ENCODE assay signal across 8 cellular contexts in the genomic region with DNA sequence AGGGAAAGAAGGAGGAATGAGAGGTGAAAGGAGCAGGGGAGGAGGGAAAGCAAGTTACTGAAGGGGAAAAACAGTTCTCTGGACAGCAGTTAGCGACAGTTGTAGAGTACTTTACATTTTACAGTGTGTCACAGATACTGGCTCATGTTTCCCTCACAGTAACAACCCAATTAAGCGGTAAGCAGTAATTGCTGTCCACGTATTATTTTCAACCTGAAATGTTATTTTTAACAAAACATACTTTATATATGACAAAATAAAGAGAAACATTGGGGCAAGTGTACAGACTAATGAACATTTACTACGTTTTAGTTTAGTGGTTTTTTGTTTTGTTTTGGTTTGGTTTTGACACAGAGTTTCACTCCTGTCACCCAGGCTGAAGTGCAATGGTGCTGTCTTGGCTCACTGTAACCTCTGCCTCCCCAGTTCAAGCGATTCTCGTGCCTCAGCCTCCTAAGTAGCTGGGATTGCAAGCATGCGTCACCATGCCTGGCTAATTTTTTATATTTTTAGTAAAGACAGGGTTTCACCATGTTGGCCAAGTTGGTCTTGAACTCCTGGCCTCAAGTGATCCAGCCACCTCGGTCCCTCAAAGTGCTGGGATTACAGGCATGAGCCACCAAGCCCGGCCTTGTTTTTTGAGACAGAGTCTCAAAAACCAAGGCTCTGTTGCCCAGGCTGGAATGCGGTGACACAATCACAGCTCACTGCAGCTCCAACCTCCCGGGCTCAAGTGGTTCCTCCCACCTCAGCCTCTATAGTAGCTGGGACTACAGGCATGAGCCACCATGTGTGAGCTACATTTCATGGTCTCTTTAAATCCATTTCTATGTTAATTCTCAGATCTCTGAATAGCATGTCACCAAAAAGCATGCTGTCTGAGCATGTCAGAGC. TPM values are rescaled to one million over a fixed set of nuclear protein-coding genes. Genes with fewer than 3 reads are reported as not detected.
A peak's percentile ranks its signal among the peaks of the same experiment; 100 is the strongest.
DNase-seq lines count a peak whose midpoint lies in the region; ATAC-seq and TF ChIP-seq lines count a peak whose summit lies in the region.

No MANE protein-coding gene starts in this region.

- ATAC-seq in HG02571 (IDR thresholded peaks at IDR 0.05; ENCODE audit: unreplicated experiment), result peak; percentile 46
- ATAC-seq in left lobe of liver, result no peak

- DNase-seq in RPMI7951 (ENCODE audit: low read depth) (peak; percentile 43), fibroblast of villous mesenchyme (ENCODE audit: low read depth) (no peak), left lobe of liver (ENCODE audit: low spot score) (no peak), inferior parietal cortex (ENCODE audit: extremely low spot score) (no peak)
- no peak for DNase-seq in activated effector memory CD4-positive, alpha-beta T cell treated with anti-CD3 and anti-CD28 coated beads, Interleukin-2, amount 50 U/mL, for 16 hours
- no peak for DNase-seq in stimulated activated CD4-positive, alpha-beta T cell treated with anti-CD3 and anti-CD28 coated beads, Interleukin-2, amount 100 ng/mL, for 24 hours

- peak overlapping the region; percentile 40 for H3K4me3 ChIP-seq in GM12875 (ENCODE audit: low read depth, low read length)
- H3K4me3 ChIP-seq in fibroblast of villous mesenchyme (ENCODE audit: low read depth, low read length), result peak overlapping the region; percentile 42

- TF ChIP-seq CTCF in GM12875 (IDR thresholded peaks at IDR 0.05; ENCODE audit: borderline replicate concordance, insufficient read depth, low read depth, low read length), result no peak
- TF ChIP-seq CTCF in fibroblast of villous mesenchyme (IDR thresholded peaks at IDR 0.05; ENCODE audit: insufficient read depth, low read depth, low read length), result no peak

RNA-seq across cellular contexts. Expression of a gene that starts 22.6 kb away (rescaled TPM):
- 4.8 and 6.5 TPM in 2 replicates for total RNA-seq in RPMI7951 (2014; rRNA removed; shearing (Covaris generic))
- total RNA-seq in fibroblast of villous mesenchyme (15.1 and 35.4 TPM in 2 replicates), left lobe of liver (19.3 TPM)

RNA-seq across cellular contexts. Expression of a gene that starts 40.6 kb away (rescaled TPM):
- total RNA-seq in RPMI7951 (2014; rRNA removed; shearing (Covaris generic)), result 10.6 and 13.5 TPM in 2 replicates
- total RNA-seq in fibroblast of villous mesenchyme (13.2 and 14.7 TPM in 2 replicates), left lobe of liver (3.0 TPM)

RNA-seq across cellular contexts. Expression of a gene that starts 59.7 kb away (rescaled TPM):
- 18.9 and 22.3 TPM in 2 replicates for total RNA-seq in RPMI7951 (2014; rRNA removed; shearing (Covaris generic))
- total RNA-seq in fibroblast of villous mesenchyme (22.5 and 39.3 TPM in 2 replicates), left lobe of liver (9.5 TPM)
